Comparison of ENCODE assay signal across 1 cellular context in genomic region chr1:183023601-183024351, GRCh38.
TF ChIP-seq lines count a peak whose summit lies in the region.

No MANE protein-coding gene starts in this region.

TF ChIP-seq in HepG2, 621 proteins besides CTCF, POLR2A, EP300 and RAD21 (continued from another document and continues in another):
- 0 out of 2 replicates have a peak, but pooled peaks have one; percentile 32 for TF ChIP-seq AFF4 (CRISPR knock-in tag; IDR thresholded peaks at IDR 0.05)
- 0 out of 2 replicates have a peak, but pooled peaks have one; percentile 39 for TF ChIP-seq ZC3H4 (CRISPR knock-in tag; IDR thresholded peaks at IDR 0.05; ENCODE audit: borderline replicate concordance)
- TF ChIP-seq SRF (IDR thresholded peaks at IDR 0.05; ENCODE audit: low read depth, low read length), result no peak
- TF ChIP-seq MED8 (CRISPR knock-in tag; IDR thresholded peaks at IDR 0.05; ENCODE audit: insufficient replicate concordance), result no peak
- TF ChIP-seq FOXA1 (IDR thresholded peaks at IDR 0.05), result no peak
- TF ChIP-seq FOXA1 (CRISPR knock-in tag; IDR thresholded peaks at IDR 0.05), result peak; percentile 39; the same call in 1 of the 2 replicates
- TF ChIP-seq HNRNPUL1 (IDR thresholded peaks at IDR 0.05; ENCODE audit: low read depth, low read length), result no peak
- no peak for TF ChIP-seq BATF2 (CRISPR knock-in tag; IDR thresholded peaks at IDR 0.05)
- TF ChIP-seq ZNF572 (CRISPR knock-in tag; IDR thresholded peaks at IDR 0.05), result 0 out of 2 replicates have a peak, but pooled peaks have one; percentile 66
- TF ChIP-seq E2F1 (CRISPR knock-in tag; IDR thresholded peaks at IDR 0.05), result no peak
- peak; percentile 53; the same call in 1 of the 2 replicates for TF ChIP-seq GATAD1 (CRISPR knock-in tag; IDR thresholded peaks at IDR 0.05)
- TF ChIP-seq NFRKB (IDR thresholded peaks at IDR 0.05), result no peak
- 0 out of 2 replicates have a peak, but pooled peaks have one; percentile 25 for TF ChIP-seq LRRFIP1 (CRISPR knock-in tag; conservative IDR thresholded peaks at IDR 0.05)
- no peak for TF ChIP-seq EHMT2 (IDR thresholded peaks at IDR 0.05; ENCODE audit: borderline replicate concordance, low read depth, low read length)
- no peak for TF ChIP-seq SMARCC2 (IDR thresholded peaks at IDR 0.05)
- TF ChIP-seq POLR2G (IDR thresholded peaks at IDR 0.05; ENCODE audit: low read depth, low read length), result peak; percentile 51; the same call in 1 of the 2 replicates
- no peak for TF ChIP-seq ZNF589 (CRISPR knock-in tag; conservative IDR thresholded peaks at IDR 0.05)
- TF ChIP-seq IRF9 (CRISPR knock-in tag; IDR thresholded peaks at IDR 0.05; ENCODE audit: borderline replicate concordance), result no peak
- peak; percentile 53; the same call in 1 of the 2 replicates for TF ChIP-seq ZNF768 (CRISPR knock-in tag; IDR thresholded peaks at IDR 0.05)
- TF ChIP-seq SIX1 (CRISPR knock-in tag; IDR thresholded peaks at IDR 0.05; ENCODE audit: borderline replicate concordance), result no peak
- peak; percentile 56; the same call in 1 of the 2 replicates for TF ChIP-seq ZGPAT (CRISPR knock-in tag; IDR thresholded peaks at IDR 0.05)
- no peak for TF ChIP-seq PRMT3 (CRISPR knock-in tag; IDR thresholded peaks at IDR 0.05; ENCODE audit: borderline replicate concordance, low read depth)
- no peak for TF ChIP-seq ZNF12 (CRISPR knock-in tag; IDR thresholded peaks at IDR 0.05)
- TF ChIP-seq ATF7 (IDR thresholded peaks at IDR 0.05), result no peak
- 0 out of 2 replicates have a peak, but pooled peaks have one; percentile 25 for TF ChIP-seq ATF7 (CRISPR knock-in tag; IDR thresholded peaks at IDR 0.05)
- TF ChIP-seq ZBTB43 (CRISPR knock-in tag; conservative IDR thresholded peaks at IDR 0.05), result 0 out of 2 replicates have a peak, but pooled peaks have one; percentile 19
- TF ChIP-seq ZNF331 (CRISPR knock-in tag; IDR thresholded peaks at IDR 0.05), result peak; percentile 40; the same call in 1 of the 2 replicates
- no peak for TF ChIP-seq CBX1 (IDR thresholded peaks at IDR 0.05; ENCODE audit: low read depth)
- TF ChIP-seq KAT7 (CRISPR knock-in tag; IDR thresholded peaks at IDR 0.05; ENCODE audit: borderline replicate concordance), result peak; percentile 78; the same call in 1 of the 2 replicates
- TF ChIP-seq FOXA3 (CRISPR knock-in tag; IDR thresholded peaks at IDR 0.05), result no peak; the same call in 1 of the 2 replicates
- TF ChIP-seq STAT5B (CRISPR knock-in tag; IDR thresholded peaks at IDR 0.05), result no peak
- TF ChIP-seq HDAC1 (CRISPR knock-in tag; IDR thresholded peaks at IDR 0.05), result peak; percentile 82
- peak; percentile 15; the same call in 1 of the 2 replicates for TF ChIP-seq FOXK1 (CRISPR knock-in tag; IDR thresholded peaks at IDR 0.05; ENCODE audit: borderline replicate concordance, low read depth)
- no peak for TF ChIP-seq PHF20 (CRISPR knock-in tag; IDR thresholded peaks at IDR 0.05)
- 0 out of 2 replicates have a peak, but pooled peaks have one; percentile 24 for TF ChIP-seq ZNF101 (CRISPR knock-in tag; IDR thresholded peaks at IDR 0.05; ENCODE audit: borderline replicate concordance, low read depth)
- no peak for TF ChIP-seq POLR2AphosphoS5 (IDR thresholded peaks at IDR 0.05; ENCODE audit: low read depth, low read length)
- peak; percentile 80; the same call in 1 of the 2 replicates for TF ChIP-seq ZNF598 (CRISPR knock-in tag; IDR thresholded peaks at IDR 0.05; ENCODE audit: borderline replicate concordance)
- TF ChIP-seq ZNF253 (CRISPR knock-in tag; IDR thresholded peaks at IDR 0.05; ENCODE audit: borderline replicate concordance), result no peak
- no peak for TF ChIP-seq ZNF337 (CRISPR knock-in tag; IDR thresholded peaks at IDR 0.05; ENCODE audit: borderline replicate concordance, low read depth)
- TF ChIP-seq GATA4 (IDR thresholded peaks at IDR 0.05; ENCODE audit: borderline replicate concordance, low read depth), result no peak
- TF ChIP-seq KDM1A (CRISPR knock-in tag; IDR thresholded peaks at IDR 0.05), result 0 out of 2 replicates have a peak, but pooled peaks have one; percentile 16
- TF ChIP-seq SPEN (CRISPR knock-in tag; IDR thresholded peaks at IDR 0.05; ENCODE audit: low read depth), result peak; percentile 54
- peak; percentile 64; the same call in 1 of the 2 replicates for TF ChIP-seq ZBTB26 (CRISPR knock-in tag; IDR thresholded peaks at IDR 0.05; ENCODE audit: borderline replicate concordance)
- 0 out of 2 replicates have a peak, but pooled peaks have one; percentile 11 for TF ChIP-seq HCFC1 (IDR thresholded peaks at IDR 0.05; ENCODE audit: low read depth, low read length)
- TF ChIP-seq SOX13 (IDR thresholded peaks at IDR 0.05), result no peak
- TF ChIP-seq SOX13 (CRISPR knock-in tag; conservative IDR thresholded peaks at IDR 0.05 in 1 of 2, IDR thresholded peaks at IDR 0.05 in 1 of 2), result peak in 1 of 2 experiments; percentile 37; a peak in 1 of 4 replicates
- TF ChIP-seq ZSCAN20 (CRISPR knock-in tag; IDR thresholded peaks at IDR 0.05; ENCODE audit: borderline replicate concordance), result 0 out of 2 replicates have a peak, but pooled peaks have one; percentile 10
- TF ChIP-seq ZIK1 (CRISPR knock-in tag; IDR thresholded peaks at IDR 0.05; ENCODE audit: borderline replicate concordance, low read depth), result no peak
- no peak for TF ChIP-seq DPF2 (CRISPR knock-in tag; IDR thresholded peaks at IDR 0.05; ENCODE audit: borderline replicate concordance, low read depth)
- 0 out of 2 replicates have a peak, but pooled peaks have one; percentile 40 for TF ChIP-seq ZNF563 (CRISPR knock-in tag; IDR thresholded peaks at IDR 0.05)
- TF ChIP-seq PHB2 (IDR thresholded peaks at IDR 0.05; ENCODE audit: partially characterized antibody), result no peak
- peak; percentile 82 for TF ChIP-seq HDAC2 (CRISPR knock-in tag; IDR thresholded peaks at IDR 0.05)
- no peak for TF ChIP-seq NFATC3 (CRISPR knock-in tag; IDR thresholded peaks at IDR 0.05)
- TF ChIP-seq NR0B2 (CRISPR knock-in tag; IDR thresholded peaks at IDR 0.05), result peak; percentile 82
- TF ChIP-seq ATF3 (CRISPR knock-in tag; IDR thresholded peaks at IDR 0.05), result peak; percentile 45; the same call in 1 of the 2 replicates
- TF ChIP-seq ZFP36L1 (CRISPR knock-in tag; IDR thresholded peaks at IDR 0.05), result no peak
- peak; percentile 54; the same call in 1 of the 2 replicates for TF ChIP-seq FLYWCH1 (CRISPR knock-in tag; IDR thresholded peaks at IDR 0.05)
- TF ChIP-seq TEAD2 (CRISPR knock-in tag; IDR thresholded peaks at IDR 0.05), result peak; percentile 40; the same call in 1 of the 2 replicates
